ENCODE assay signal across 8 cellular contexts in genomic region chr12:53219956-53220856, GRCh38. TPM values are rescaled to one million over a fixed set of nuclear protein-coding genes. Genes with fewer than 3 reads are reported as not detected.
DNase-seq lines count a peak whose midpoint lies in the region; ATAC-seq, FAIRE-seq and TF ChIP-seq lines count a peak whose summit lies in the region.

No MANE protein-coding gene starts in this region.

- FAIRE-seq in GM18507 (lab: Jason Lieb, UNC): peak; percentile 47
- FAIRE-seq in H1 (lab: Jason Lieb, UNC): no peak

- TF ChIP-seq RAD21 in H1 (IDR thresholded peaks at IDR 0.05 in 1 of 2, conservative IDR thresholded peaks at IDR 0.05 in 1 of 2; ENCODE audit: low read depth in 2 of 2, low read length in 2 of 2): no peak

- no peak overlapping the region for H3K56ac ChIP-seq in H1 (replicated peaks; ENCODE audit: insufficient read length, low read depth, low read length)

- peak overlapping the region in 3 of 4 experiments; percentile 42 to 75 (median 51); a peak in 6 of 7 replicates for H3K9ac ChIP-seq in H1 (replicated peaks in 1 of 4; ENCODE audit: extremely low read depth in 1 of 4, low read depth in 3 of 4, low read length in 3 of 4)

- no peak overlapping the region for H2BK120ac ChIP-seq in H1 (replicated peaks; ENCODE audit: low read depth, low read length)

- no peak; a peak in 1 of 3 replicates for TF ChIP-seq POLR2A in H1 (IDR thresholded peaks at IDR 0.05; ENCODE audit: control extremely low read depth in 1 of 2, low read depth in 2 of 2, low read length in 2 of 2)

- ATAC-seq in HG02798 (IDR thresholded peaks at IDR 0.05; ENCODE audit: poor library complexity, unreplicated experiment): peak; percentile 33

- H3K4me3 ChIP-seq in H1 (ENCODE audit: extremely low read depth in 1 of 4, insufficient read depth in 2 of 4, low read depth in 3 of 4, low read length in 4 of 4): peak overlapping the region; percentile 84 to 97 (median 88)
- H3K4me3 ChIP-seq in mesodermal cell (ENCODE audit: extremely low read depth, insufficient read depth, low read length, poor library complexity, severe bottlenecking): peak overlapping the region; percentile 65

- H3K4me1 ChIP-seq in H1 (replicated peaks in 1 of 4; ENCODE audit: control insufficient read depth in 3 of 4, insufficient read depth in 4 of 4, low read length in 3 of 4): peaks cover 41 to 69% (median 56%) of the 10 kb centered on the region in 4 experiments
- H3K4me1 ChIP-seq in mesodermal cell (ENCODE audit: control insufficient read depth, insufficient read depth, low read length, poor library complexity, severe bottlenecking): peaks cover 66% of the 10 kb centered on the region

- H3K27ac ChIP-seq in H1 (ENCODE audit: low read depth, low read length) (no peak overlapping the region), mesodermal cell (ENCODE audit: low read depth, low read length, severe bottlenecking) (peak overlapping the region; percentile 73)

- H3K4ac ChIP-seq in H1 (replicated peaks; ENCODE audit: insufficient read length, low read depth, low read length): peak overlapping the region; percentile 27

- peak overlapping the region; percentile 46; the same call in 1 of the 2 replicates for H2BK15ac ChIP-seq in H1 (ENCODE audit: low read length)

- CTCF ChIA-PET in H1 (lab: Charles Lee; ENCODE audit: partially characterized antibody): interaction anchor here (0.6 to 22.3 kb wide), 11 partner anchors 9 to 184 kb away, joined by 3 to 654 read pairs (median 4); partner anchors contain the start of genes ESPL1 and RARG

- peak overlapping the region; percentile 83; the same call in 1 of the 2 replicates for H2BK5ac ChIP-seq in H1 (ENCODE audit: low read depth, low read length)

- no peak for TF ChIP-seq EP300 in H1 (IDR thresholded peaks at IDR 0.05; ENCODE audit: borderline replicate concordance in 1 of 2, low read depth in 2 of 2, low read length in 2 of 2)

- H2AFZ ChIP-seq in H1 (ENCODE audit: low read length): no peak overlapping the region

- peak overlapping the region; percentile 99 to 100 for H3K4me2 ChIP-seq in H1 (ENCODE audit: insufficient read depth in 1 of 2, low read depth in 2 of 2, low read length in 2 of 2)

- peaks cover 16 to 36% of the 10 kb centered on the region in 2 experiments for H3K79me2 ChIP-seq in H1 (ENCODE audit: control insufficient read depth in 1 of 2, insufficient read depth in 2 of 2, low read length in 2 of 2)

- peaks cover 0 to 3% (median 0%) of the 10 kb centered on the region in 4 experiments; a peak in 1 of 7 replicates for H3K27me3 ChIP-seq in H1 (replicated peaks in 1 of 4; ENCODE audit: control insufficient read depth in 3 of 4, extremely low read depth in 1 of 4, insufficient read depth in 3 of 4, low read length in 3 of 4)

- H3K79me1 ChIP-seq in H1 (ENCODE audit: low read depth, low read length): peaks cover 17% of the 10 kb centered on the region

- H3K9me3 ChIP-seq in H1 (ENCODE audit: insufficient read depth in 2 of 2, low read depth in 1 of 2, low read length in 1 of 2) (no peaks in the 10 kb centered on the region), mesodermal cell (ENCODE audit: control insufficient read depth, low read length) (no peaks in the 10 kb centered on the region)

- peak overlapping the region; percentile 93 for H3K18ac ChIP-seq in H1 (ENCODE audit: extremely low read depth, low read length)

- peaks cover 28% of the 10 kb centered on the region for H3K23me2 ChIP-seq in H1 (ENCODE audit: low read depth, low read length)

- no peak overlapping the region for H3K14ac ChIP-seq in H1 (ENCODE audit: insufficient read length)

- no peak overlapping the region for H4K8ac ChIP-seq in H1 (ENCODE audit: extremely low read depth, insufficient read depth, low read length)

- DNase-seq in GM18507 (ENCODE audit: extremely low spot score, insufficient read length, low read depth) (peak; percentile 55), NCI-H510A treated with DMSO at 0.1 percent for 48 hours (lab: John Stamatoyannopoulos, UW) (peak; percentile 84), H1 (ENCODE audit: low read depth in 1 of 2, low spot score in 2 of 2) (peak in 1 of 2 experiments; percentile 77), NCI-H1436 (lab: John Stamatoyannopoulos, UW) (no peak)
- peak; percentile 92 for DNase-seq in activated CD8-positive, alpha-beta memory T cell treated with anti-CD3 and anti-CD28 coated beads for 24 hours
- peak; percentile 77 for DNase-seq in stimulated activated CD8-positive, alpha-beta memory T cell treated with anti-CD3 and anti-CD28 coated beads, Interleukin-4, amount 100 ng/mL, for 24 hours (ENCODE audit: low read depth)

- 3% methylated on average over 36 of the region's 57 CpGs; no CpG with 5 or more reads in 1 of the 2 experiments for WGBS in H1 (ENCODE audit: extremely low coverage in 1 of 2, insufficient coverage in 1 of 2, insufficient read length in 1 of 2, insufficient replicate concordance in 2 of 2, low coverage in 1 of 2, low lambda C conversion rate in 2 of 2, missing lambda C conversion rate in 1 of 2), 2 experiments
- 0 to 1% methylated on average over 25 to 36 of the region's 57 CpGs for WGBS in mesodermal cell (ENCODE audit: insufficient coverage in 2 of 2), 2 experiments

- no peak overlapping the region for H3K23ac ChIP-seq in H1 (ENCODE audit: insufficient read length)

- H4K5ac ChIP-seq in H1 (ENCODE audit: insufficient read length, low read depth, low read length): peak overlapping the region; percentile 17

- peak overlapping the region; percentile 52; the same call in 1 of the 2 replicates for H2BK20ac ChIP-seq in H1 (ENCODE audit: low read length)

- POLR2A ChIA-PET in H1 (lab: Charles Lee; ENCODE audit: partially characterized antibody): interaction anchor here (0.6 to 13.6 kb wide), 13 partner anchors 9 to 166 kb away, joined by 3 to 151 read pairs (median 5); partner anchors contain the start of genes CSAD, ESPL1, PFDN5 and RARG

- no peak for TF ChIP-seq CTCF in H1 (IDR thresholded peaks at IDR 0.05; ENCODE audit: control extremely low read depth in 1 of 3, insufficient read depth in 1 of 3, low read depth in 1 of 3, low read length in 3 of 3)

- H4K91ac ChIP-seq in H1 (replicated peaks; ENCODE audit: insufficient read length, low read length): no peak overlapping the region

- H2BK12ac ChIP-seq in H1 (ENCODE audit: low read depth, low read length): 0 out of 2 replicates have a peak overlapping the region, but pooled peaks have one; percentile 75

- H4K20me1 ChIP-seq in H1 (replicated peaks in 1 of 2; ENCODE audit: control insufficient read depth in 1 of 2, insufficient read depth in 2 of 2, low read length in 2 of 2): peaks cover 0 to 3% of the 10 kb centered on the region in 2 experiments

- H2AK5ac ChIP-seq in H1 (ENCODE audit: low read depth, low read length): 0 out of 2 replicates have a peak overlapping the region, but pooled peaks have one; percentile 95

- H3K36me3 ChIP-seq in H1 (ENCODE audit: control insufficient read depth in 2 of 4, insufficient read depth in 4 of 4, low read length in 3 of 4) (peaks cover 0 to 3% (median under 1%) of the 10 kb centered on the region in 4 experiments; a peak in 4 of 8 replicates), mesodermal cell (ENCODE audit: control insufficient read depth, insufficient read depth, low read length) (peaks cover 3% of the 10 kb centered on the region)

RNA-seq across cellular contexts. Expression of gene RARG, which starts 11.8 kb away (rescaled TPM):
- total RNA-seq in H1 (2021; fragmentation: NEBNext Ultra II Directional; extraction: Animal tissue kit (Norgen Biotek cat#: 25700)): 68.6 and 68.9 TPM in 2 replicates
- 68.6 and 84.2 TPM in 2 replicates for polyA plus RNA-seq in H1 (2011; rRNA removed)
- polyA plus RNA-seq in H1 (2011; cell fraction: cytosol; rRNA removed): 68.7 TPM
- 145 TPM for polyA plus RNA-seq in H1 (2011; cell fraction: nucleus; rRNA removed)
- polyA plus RNA-seq in H1 (2012, experiment 1 of 2): 66.2 to 80.8 TPM (median 70.6 TPM) in 4 replicates
- 66.9 TPM for polyA plus RNA-seq in H1 (2012, experiment 2 of 2)
- 37.2 TPM for polyA plus RNA-seq in H1 (2013, experiment 1 of 2)
- 34.6 TPM for polyA plus RNA-seq in H1 (2013, experiment 2 of 2)
- 40.1 and 58.9 TPM in 2 replicates for polyA minus RNA-seq in H1 (2011; rRNA and poly(A)+ RNA removed)
- polyA minus RNA-seq in H1 (2011; cell fraction: cytosol; rRNA and poly(A)+ RNA removed): 38.5 TPM
- 31.3 TPM for polyA minus RNA-seq in H1 (2011; cell fraction: nucleus; rRNA and poly(A)+ RNA removed)
- 39.7 TPM for polyA plus RNA-seq in mesodermal cell (2013, experiment 1 of 2)
- 36.9 TPM for polyA plus RNA-seq in mesodermal cell (2013, experiment 2 of 2)

RNA-seq across cellular contexts. Expression of gene ITGB7, which starts 13.2 kb away (rescaled TPM):
- total RNA-seq in H1 (2021; fragmentation: NEBNext Ultra II Directional; extraction: Animal tissue kit (Norgen Biotek cat#: 25700)): 0.54 and 1.2 TPM in 2 replicates
- 0.25 and 0.35 TPM in 2 replicates for polyA plus RNA-seq in H1 (2011; rRNA removed)
- polyA plus RNA-seq in H1 (2011; cell fraction: cytosol; rRNA removed): 0.17 TPM
- 2.2 TPM for polyA plus RNA-seq in H1 (2011; cell fraction: nucleus; rRNA removed)
- polyA plus RNA-seq in H1 (2012, experiment 1 of 2): 0.29 to 0.72 TPM (median 0.58 TPM) in 4 replicates
- 0.22 TPM for polyA plus RNA-seq in H1 (2012, experiment 2 of 2)
- polyA plus RNA-seq in H1 (2013, experiment 1 of 2): 0.45 TPM
- polyA plus RNA-seq in H1 (2013, experiment 2 of 2): 0.40 TPM
- 0.80 and 1.0 TPM in 2 replicates for polyA minus RNA-seq in H1 (2011; rRNA and poly(A)+ RNA removed)
- polyA minus RNA-seq in H1 (2011; cell fraction: cytosol; rRNA and poly(A)+ RNA removed): not detected
- not detected for polyA minus RNA-seq in H1 (2011; cell fraction: nucleus; rRNA and poly(A)+ RNA removed)
- 0.44 TPM for polyA plus RNA-seq in mesodermal cell (2013, experiment 1 of 2)
- polyA plus RNA-seq in mesodermal cell (2013, experiment 2 of 2): 0.10 TPM

RNA-seq across cellular contexts. Expression of gene CSAD, which starts 39.5 kb away (rescaled TPM):
- 8.8 and 10.0 TPM in 2 replicates for total RNA-seq in H1 (2021; fragmentation: NEBNext Ultra II Directional; extraction: Animal tissue kit (Norgen Biotek cat#: 25700))
- 11.3 and 15.4 TPM in 2 replicates for polyA plus RNA-seq in H1 (2011; rRNA removed)
- polyA plus RNA-seq in H1 (2011; cell fraction: cytosol; rRNA removed): 18.1 TPM
- polyA plus RNA-seq in H1 (2011; cell fraction: nucleus; rRNA removed): 55.6 TPM
- 11.4 to 14.0 TPM (median 12.7 TPM) in 4 replicates for polyA plus RNA-seq in H1 (2012, experiment 1 of 2)
- 5.2 TPM for polyA plus RNA-seq in H1 (2012, experiment 2 of 2)
- 5.6 TPM for polyA plus RNA-seq in H1 (2013, experiment 1 of 2)
- polyA plus RNA-seq in H1 (2013, experiment 2 of 2): 4.5 TPM
- 5.1 and 7.6 TPM in 2 replicates for polyA minus RNA-seq in H1 (2011; rRNA and poly(A)+ RNA removed)
- polyA minus RNA-seq in H1 (2011; cell fraction: cytosol; rRNA and poly(A)+ RNA removed): 6.6 TPM
- polyA minus RNA-seq in H1 (2011; cell fraction: nucleus; rRNA and poly(A)+ RNA removed): 9.2 TPM
- 15.5 TPM for polyA plus RNA-seq in mesodermal cell (2013, experiment 1 of 2)
- 14.4 TPM for polyA plus RNA-seq in mesodermal cell (2013, experiment 2 of 2)

RNA-seq across cellular contexts. Expression of gene ZNF740, which starts 39.7 kb away (rescaled TPM):
- 35.6 and 40.0 TPM in 2 replicates for total RNA-seq in H1 (2021; fragmentation: NEBNext Ultra II Directional; extraction: Animal tissue kit (Norgen Biotek cat#: 25700))
- polyA plus RNA-seq in H1 (2011; rRNA removed): 7.6 and 8.2 TPM in 2 replicates
- polyA plus RNA-seq in H1 (2011; cell fraction: cytosol; rRNA removed): 11.3 TPM
- polyA plus RNA-seq in H1 (2011; cell fraction: nucleus; rRNA removed): 19.1 TPM
- 12.5 to 15.6 TPM (median 15.4 TPM) in 4 replicates for polyA plus RNA-seq in H1 (2012, experiment 1 of 2)
- 3.9 TPM for polyA plus RNA-seq in H1 (2012, experiment 2 of 2)
- 7.8 TPM for polyA plus RNA-seq in H1 (2013, experiment 1 of 2)
- polyA plus RNA-seq in H1 (2013, experiment 2 of 2): 7.2 TPM
- polyA minus RNA-seq in H1 (2011; rRNA and poly(A)+ RNA removed): 20.4 and 28.1 TPM in 2 replicates
- polyA minus RNA-seq in H1 (2011; cell fraction: cytosol; rRNA and poly(A)+ RNA removed): 7.6 TPM
- polyA minus RNA-seq in H1 (2011; cell fraction: nucleus; rRNA and poly(A)+ RNA removed): 43.3 TPM
- polyA plus RNA-seq in mesodermal cell (2013, experiment 1 of 2): 27.9 TPM
- 21.9 TPM for polyA plus RNA-seq in mesodermal cell (2013, experiment 2 of 2)

RNA-seq across cellular contexts. Expression of gene ESPL1, which starts 47.9 kb away (rescaled TPM):
- total RNA-seq in H1 (2021; fragmentation: NEBNext Ultra II Directional; extraction: Animal tissue kit (Norgen Biotek cat#: 25700)): 47.0 and 52.7 TPM in 2 replicates
- 31.8 and 49.6 TPM in 2 replicates for polyA plus RNA-seq in H1 (2011; rRNA removed)
- polyA plus RNA-seq in H1 (2011; cell fraction: cytosol; rRNA removed): 19.1 TPM
- polyA plus RNA-seq in H1 (2011; cell fraction: nucleus; rRNA removed): 85.9 TPM
- 26.9 to 39.1 TPM (median 30.7 TPM) in 4 replicates for polyA plus RNA-seq in H1 (2012, experiment 1 of 2)
- polyA plus RNA-seq in H1 (2012, experiment 2 of 2): 33.7 TPM
- 21.7 TPM for polyA plus RNA-seq in H1 (2013, experiment 1 of 2)
- polyA plus RNA-seq in H1 (2013, experiment 2 of 2): 15.1 TPM
- 66.7 and 78.4 TPM in 2 replicates for polyA minus RNA-seq in H1 (2011; rRNA and poly(A)+ RNA removed)
- 20.3 TPM for polyA minus RNA-seq in H1 (2011; cell fraction: cytosol; rRNA and poly(A)+ RNA removed)
- polyA minus RNA-seq in H1 (2011; cell fraction: nucleus; rRNA and poly(A)+ RNA removed): 39.1 TPM
- polyA plus RNA-seq in mesodermal cell (2013, experiment 1 of 2): 22.4 TPM
- polyA plus RNA-seq in mesodermal cell (2013, experiment 2 of 2): 21.1 TPM
